17 cellular contexts compared by ENCODE assay signal in the genomic region with DNA sequence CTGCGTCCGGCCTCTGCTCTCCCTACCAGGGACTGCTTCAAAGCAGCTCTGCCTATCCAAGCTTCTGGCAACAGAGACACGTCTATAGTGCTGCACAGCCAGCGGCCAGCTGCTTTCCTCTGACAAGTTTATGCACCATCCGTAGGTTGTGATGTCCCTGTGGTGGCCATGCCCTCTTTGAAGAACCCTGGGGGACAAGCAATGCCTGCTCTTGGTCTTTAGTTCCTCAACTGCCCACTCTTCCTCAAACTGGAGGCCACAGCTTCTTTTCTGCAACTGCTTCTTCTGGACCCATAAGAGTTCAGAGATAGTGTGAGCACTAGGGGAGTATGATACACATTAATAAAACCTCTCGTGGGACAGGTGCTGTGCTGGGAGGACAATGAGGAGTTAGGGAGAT.
"Had no signal": no experiment of that assay in that cellular context is flagged by ENCODE, and none has a peak within 500 bp of the region (broad histone marks: within the 10 kb centered on the region; RNA-seq: fewer than 3 reads in every experiment).

No MANE protein-coding gene starts in this region.

- H3K36me3 ChIP-seq: ascending aorta, colonic mucosa, neural progenitor cell, ovary, sigmoid colon, tibial artery had no signal

- H3K27me3 Mint-ChIP-seq: activated T-helper 17 cell treated with anti-CD3 and anti-CD28 coated beads, Interleukin-2, amount 50 U/mL, for 72 hours had no signal

- H3K4me3 ChIP-seq: ascending aorta, colonic mucosa, neural progenitor cell, ovary, sigmoid colon, tibial artery had no signal

- H3K9me3 Mint-ChIP-seq: activated T-helper 17 cell treated with anti-CD3 and anti-CD28 coated beads, Interleukin-2, amount 50 U/mL, for 72 hours had no signal

- H3K4me3 Mint-ChIP-seq: activated T-helper 17 cell treated with anti-CD3 and anti-CD28 coated beads, Interleukin-2, amount 50 U/mL, for 72 hours; neural progenitor cell had no signal

- DNase-seq: activated CD4-positive, alpha-beta T cell treated with anti-CD3 and anti-CD28 coated beads, Interleukin-2, amount 50 U/mL, for 4 hours; activated naive CD4-positive, alpha-beta T cell treated with Interleukin-2 at 50 U/mL for 16 hours; activated T-cell treated with anti-CD3 and anti-CD28 coated beads for 4 hours; colonic mucosa; effector CD4-positive, alpha-beta T cell; foreskin fibroblast; kidney glomerular epithelial cell; mammary epithelial cell; sigmoid colon; stimulated activated CD4-positive, alpha-beta T cell treated with anti-CD3 and anti-CD28 coated beads, Interleukin-1b, Interleukin-23, amount 100 ng/mL, for 48 hours; tibial artery had no signal

- H3K9me3 ChIP-seq: ascending aorta, colonic mucosa, ovary, sigmoid colon, tibial artery had no signal

- FAIRE-seq: endothelial cell of umbilical vein had no signal

- H3K27me3 ChIP-seq: ascending aorta, colonic mucosa, neural progenitor cell, ovary, sigmoid colon, tibial artery had no signal

- H3K27ac Mint-ChIP-seq: activated T-helper 17 cell treated with anti-CD3 and anti-CD28 coated beads, Interleukin-2, amount 50 U/mL, for 72 hours; neural progenitor cell had no signal

- ATAC-seq: activated CD4-positive, CD25-positive, alpha-beta regulatory T cell treated with anti-CD3 and anti-CD28 coated beads, Interleukin-2, amount 50 U/mL, for 24 hours; activated T-helper 17 cell treated with anti-CD3 and anti-CD28 coated beads, Interleukin-2, amount 50 U/mL, for 72 hours had no signal

- H3K27ac ChIP-seq: ascending aorta, colonic mucosa, neural progenitor cell had no signal
